8 cellular contexts compared by ENCODE assay signal in genomic region chr9:136538599-136539426, GRCh38. TPM values are rescaled to one million over a fixed set of nuclear protein-coding genes. Genes with fewer than 3 reads are reported as not detected.
DNase-seq lines count a peak whose midpoint lies in the region; ATAC-seq and TF ChIP-seq lines count a peak whose summit lies in the region.

No MANE protein-coding gene starts in this region.

- H3K27me3 Mint-ChIP-seq in mesothelial cell of epicardium (ENCODE audit: low read depth): no peaks in the 10 kb centered on the region

- peak; percentile 34 for ATAC-seq in GM21381 (IDR thresholded peaks at IDR 0.05; ENCODE audit: unreplicated experiment)

- H3K4me1 Mint-ChIP-seq in mesothelial cell of epicardium: peaks cover 24% of the 10 kb centered on the region

- H3K27ac ChIP-seq in cingulate gyrus (ENCODE audit: low read depth, low read length) (peak overlapping the region; percentile 85), rectal smooth muscle tissue (ENCODE audit: low read depth, low read length) (peak overlapping the region; percentile 77), WERI-Rb-1 (no peak overlapping the region)

- no peaks in the 10 kb centered on the region for H3K36me3 ChIP-seq in rectal smooth muscle tissue (ENCODE audit: control insufficient read depth, insufficient read depth, low read length)
- peaks cover 53% of the 10 kb centered on the region for H3K36me3 ChIP-seq in WERI-Rb-1

- no peak overlapping the region for H3K4me3 Mint-ChIP-seq in mesothelial cell of epicardium

- H3K4me3 ChIP-seq in rectal smooth muscle tissue (ENCODE audit: low read length) (peak overlapping the region; percentile 20), WERI-Rb-1 (ENCODE audit: low read depth, low read length) (no peak overlapping the region)

- peaks cover 30% of the 10 kb centered on the region for H3K4me1 ChIP-seq in rectal smooth muscle tissue (ENCODE audit: control insufficient read depth, insufficient read depth, low read length)

- H3K9me3 ChIP-seq in WERI-Rb-1 (ENCODE audit: severe bottlenecking): no peaks in the 10 kb centered on the region

- H3K27me3 ChIP-seq in rectal smooth muscle tissue (ENCODE audit: control insufficient read depth, insufficient read depth, low read length) (no peaks in the 10 kb centered on the region), WERI-Rb-1 (ENCODE audit: insufficient read depth, low read depth, severe bottlenecking) (no peaks in the 10 kb centered on the region)

- H3K27ac Mint-ChIP-seq in mesothelial cell of epicardium: no peak overlapping the region

- DNase-seq in T-helper 9 cell (peak; percentile 52), retina (no peak), mesothelial cell of epicardium (ENCODE audit: low spot score in 2 of 2, unreplicated experiment in 2 of 2) (no peak), GM03348 (ENCODE audit: low spot score) (no peak), WERI-Rb-1 (no peak)

- no peak overlapping the region for H3K9ac ChIP-seq in rectal smooth muscle tissue (ENCODE audit: low read length)

- no peaks in the 10 kb centered on the region for H3K9me3 Mint-ChIP-seq in mesothelial cell of epicardium

- H3K36me3 Mint-ChIP-seq in mesothelial cell of epicardium: no peaks in the 10 kb centered on the region

- TF ChIP-seq CTCF in mesothelial cell of epicardium (IDR thresholded peaks at IDR 0.05; ENCODE audit: unreplicated experiment): no peak
- TF ChIP-seq CTCF in WERI-Rb-1 (IDR thresholded peaks at IDR 0.05; ENCODE audit: low read depth, low read length): no peak

RNA-seq across cellular contexts. Expression of gene NOTCH1, which starts 7.0 kb away (rescaled TPM):
- 104 to 107 TPM (median 104 TPM) in 3 replicates for total RNA-seq in mesothelial cell of epicardium

RNA-seq across cellular contexts. Expression of gene SEC16A, which starts 56.0 kb away (rescaled TPM):
- total RNA-seq in mesothelial cell of epicardium: 89.9 to 92.2 TPM (median 90.2 TPM) in 3 replicates
